ENCODE assay signal across 22 cellular contexts in the genomic region with DNA sequence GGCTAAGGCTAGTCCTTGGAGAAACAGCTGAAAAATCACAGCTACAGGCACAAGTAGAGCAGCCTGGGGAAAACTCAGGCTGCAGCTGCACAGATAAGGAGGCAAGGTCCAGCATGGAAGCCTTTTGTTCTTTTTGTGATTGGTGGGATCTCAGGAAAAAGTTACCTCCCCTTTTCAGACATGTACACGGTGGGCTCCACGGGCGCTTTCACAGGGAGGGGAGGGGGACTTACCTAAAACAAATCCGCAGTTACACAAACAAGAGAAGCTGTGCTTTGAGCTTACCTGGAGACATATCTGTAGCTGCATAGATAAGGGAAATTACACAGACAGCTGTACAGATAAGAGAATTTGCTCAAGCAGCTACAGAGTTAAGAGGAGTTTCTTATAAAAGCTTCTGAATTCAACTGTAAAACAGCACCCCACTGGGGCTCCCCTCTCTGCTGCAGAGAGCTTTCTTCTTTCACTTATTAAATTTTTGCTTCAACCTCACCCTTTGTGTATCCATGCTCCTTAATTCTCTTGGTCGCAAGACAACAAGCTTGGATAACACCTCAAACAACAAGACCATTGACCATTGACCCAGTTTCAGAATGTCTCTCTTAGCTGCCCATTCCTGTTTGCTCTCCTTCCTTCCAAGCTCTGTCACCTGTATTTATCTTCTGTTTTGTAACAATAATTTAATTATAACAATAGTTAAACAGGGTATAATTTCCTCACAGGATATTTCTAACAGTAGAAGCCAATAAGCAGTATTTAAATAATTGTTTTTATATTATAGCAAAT. TPM values are rescaled to one million over a fixed set of nuclear protein-coding genes. Genes with fewer than 3 reads are reported as not detected.
DNase-seq lines count a peak whose midpoint lies in the region; ATAC-seq and TF ChIP-seq lines count a peak whose summit lies in the region.
"Had no signal": no experiment of that assay in that cellular context is flagged by ENCODE, and none has a peak within 500 bp of the region (broad histone marks: within the 10 kb centered on the region; RNA-seq: fewer than 3 reads in every experiment).

No MANE protein-coding gene starts in this region.

- H3K4me1 ChIP-seq in HUES64 (ENCODE audit: insufficient read depth, low read length) (peaks cover 33% of the 10 kb centered on the region), aorta (ENCODE audit: control insufficient read depth in 1 of 2, insufficient read depth in 2 of 2, low read length in 2 of 2) (no peaks in the 10 kb centered on the region)
- no peaks in the 10 kb centered on the region for H3K4me1 ChIP-seq in CD8-positive, alpha-beta memory T cell (ENCODE audit: insufficient read depth, low read length)
- H3K4me1 ChIP-seq: parathyroid adenoma had no signal

- H3K27me3 Mint-ChIP-seq in WTC11 (ENCODE audit: low read depth) (no peaks in the 10 kb centered on the region), progenitor cell of endocrine pancreas (no peaks in the 10 kb centered on the region), T-cell (peaks cover 6 to 7% of the 10 kb centered on the region in 2 donors)
- peaks cover 0 to 8% of the 10 kb centered on the region in 2 donors for H3K27me3 Mint-ChIP-seq in CD8-positive, alpha-beta memory T cell

- H3K4me3 Mint-ChIP-seq in WTC11 (peak overlapping the region; percentile 12), progenitor cell of endocrine pancreas (ENCODE audit: low read depth) (peak overlapping the region; percentile 80), T-cell (no peak overlapping the region)
- no peak overlapping the region for H3K4me3 Mint-ChIP-seq in CD8-positive, alpha-beta memory T cell
- H3K4me3 Mint-ChIP-seq: activated CD4-positive, alpha-beta memory T cell treated with anti-CD3 and anti-CD28 coated beads for 36 hours; activated naive CD4-positive, alpha-beta T cell treated with anti-CD3 and anti-CD28 coated beads, Interleukin-2, amount 10 ng/mL, durations not matched to agents 7 days and 5 days; activated T-cell treated with anti-CD3 and anti-CD28 coated beads, Interleukin-2, amount 50 U/mL, for 24 hours had no signal

- H3K36me3 ChIP-seq in HUES64 (ENCODE audit: insufficient read depth, low read length) (peaks cover 3% of the 10 kb centered on the region; the same call in 1 of the 2 replicates), aorta (ENCODE audit: control insufficient read depth in 1 of 2, insufficient read depth in 2 of 2, low read length in 1 of 2) (no peaks in the 10 kb centered on the region)
- H3K36me3 ChIP-seq in CD8-positive, alpha-beta memory T cell (ENCODE audit: insufficient read depth, low read length), result no peaks in the 10 kb centered on the region

- ATAC-seq in WTC11, result peak; percentile 67
- ATAC-seq in left colon, result peak; percentile 89
- no peak for ATAC-seq in T-cell (replicated peaks in 1 of 4)
- no peak for ATAC-seq in aorta (ENCODE audit: low FRiP score)
- ATAC-seq: HCT116 had no signal

- DNase-seq in WTC11 (ENCODE audit: low spot score) (no peak), left colon (no peak), progenitor cell of endocrine pancreas (ENCODE audit: low spot score, unreplicated experiment) (peak; percentile 42), T-cell (no peak), UCSD-AML1 (lab: John Stamatoyannopoulos, UW; ENCODE audit: unreplicated experiment) (no peak), aorta (no peak)
- no peak for DNase-seq in CD8-positive, alpha-beta memory T cell
- DNase-seq: activated CD4-positive, alpha-beta memory T cell treated with anti-CD3 and anti-CD28 coated beads for 36 hours; activated naive CD4-positive, alpha-beta T cell treated with anti-CD3 and anti-CD28 coated beads, Interleukin-2, amount 10 ng/mL, durations not matched to agents 7 days and 5 days; activated T-cell treated with anti-CD3 and anti-CD28 coated beads, Interleukin-2, amount 50 U/mL, for 24 hours; foreskin fibroblast; left cardiac atrium; NCI-H1105; stimulated activated CD4-positive, alpha-beta T cell treated with anti-CD3 and anti-CD28 coated beads, Interleukin-2, amount 100 ng/mL, for 48 hours had no signal

- no peaks in the 10 kb centered on the region for H3K27me3 ChIP-seq in HUES64 (ENCODE audit: insufficient read depth, low read length)
- no peaks in the 10 kb centered on the region for H3K27me3 ChIP-seq in CD8-positive, alpha-beta memory T cell (ENCODE audit: insufficient read depth, low read length, poor library complexity, severe bottlenecking)
- no peaks in the 10 kb centered on the region for H3K27me3 ChIP-seq in aorta (ENCODE audit: control insufficient read depth in 1 of 2, insufficient read depth in 2 of 2, low read length in 1 of 2)

- H3K27ac ChIP-seq in HUES64 (ENCODE audit: low read depth, low read length) (peak overlapping the region; percentile 42), aorta (ENCODE audit: low read depth in 1 of 2, low read length in 2 of 2) (no peak overlapping the region)
- no peak overlapping the region for H3K27ac ChIP-seq in CD8-positive, alpha-beta memory T cell (ENCODE audit: low read depth, low read length)
- H3K27ac ChIP-seq: coronary artery, HL-60, KMS-11, parathyroid adenoma, RWPE1 had no signal

- peak overlapping the region; percentile 22 for H3K4me3 ChIP-seq in HUES64 (ENCODE audit: low read length)
- H3K4me3 ChIP-seq in CD8-positive, alpha-beta memory T cell (ENCODE audit: low read length), result no peak overlapping the region
- H3K4me3 ChIP-seq in aorta (ENCODE audit: low read length in 2 of 2), result no peak overlapping the region
- H3K4me3 ChIP-seq: coronary artery had no signal

- 34% methylated on average over 4 of the region's 5 CpGs for WGBS in HUES64
- WGBS in aorta, 2 donors, result 38 to 53% methylated on average over 5 of the region's 5 CpGs

- H3K4me1 Mint-ChIP-seq in WTC11 (peaks cover 52% of the 10 kb centered on the region), progenitor cell of endocrine pancreas (ENCODE audit: low read depth) (peaks cover 45% of the 10 kb centered on the region), T-cell (no peaks in the 10 kb centered on the region)
- H3K4me1 Mint-ChIP-seq in CD8-positive, alpha-beta memory T cell, result no peaks in the 10 kb centered on the region

- CTCF ChIA-PET in WTC11 (lab: Charles Lee), result interaction anchor here (0.7 to 2.5 kb wide), 9 partner anchors 10 to 271 kb away, joined by 3 to 26 read pairs (median 4); a partner anchor contains a TSS
- CTCF ChIA-PET in CD8-positive, alpha-beta memory T cell (lab: Charles Lee), result interaction anchor here (1.1 kb wide), 1 partner anchor 8 kb away, joined by 4 read pairs; no protein-coding TSS in a partner anchor
- CTCF ChIA-PET in T-cell (lab: Charles Lee), result interaction anchor here (0.5 to 2.0 kb wide), 11 partner anchors 10 to 616 kb away, joined by 3 to 21 read pairs (median 4); a partner anchor contains a TSS

- H3K9me3 Mint-ChIP-seq in WTC11, result peaks cover 3% of the 10 kb centered on the region; the same call in 1 of the 2 replicates
- no peaks in the 10 kb centered on the region for H3K9me3 Mint-ChIP-seq in progenitor cell of endocrine pancreas (ENCODE audit: low read depth)
- no peaks in the 10 kb centered on the region for H3K9me3 Mint-ChIP-seq in CD8-positive, alpha-beta memory T cell
- no peaks in the 10 kb centered on the region for H3K9me3 Mint-ChIP-seq in T-cell
- H3K9me3 Mint-ChIP-seq: activated CD4-positive, alpha-beta memory T cell treated with anti-CD3 and anti-CD28 coated beads for 36 hours; activated naive CD4-positive, alpha-beta T cell treated with anti-CD3 and anti-CD28 coated beads, Interleukin-2, amount 10 ng/mL, durations not matched to agents 7 days and 5 days; activated T-cell treated with anti-CD3 and anti-CD28 coated beads, Interleukin-2, amount 50 U/mL, for 24 hours had no signal

- H3K36me3 Mint-ChIP-seq in WTC11, result peaks cover 13% of the 10 kb centered on the region
- H3K36me3 Mint-ChIP-seq in progenitor cell of endocrine pancreas (ENCODE audit: insufficient read depth), result peaks cover 4% of the 10 kb centered on the region
- no peaks in the 10 kb centered on the region for H3K36me3 Mint-ChIP-seq in CD8-positive, alpha-beta memory T cell
- H3K36me3 Mint-ChIP-seq in T-cell, result no peaks in the 10 kb centered on the region
- H3K36me3 Mint-ChIP-seq: activated CD4-positive, alpha-beta memory T cell treated with anti-CD3 and anti-CD28 coated beads for 36 hours; activated naive CD4-positive, alpha-beta T cell treated with anti-CD3 and anti-CD28 coated beads, Interleukin-2, amount 10 ng/mL, durations not matched to agents 7 days and 5 days had no signal

- H3K9me3 ChIP-seq in HUES64 (ENCODE audit: insufficient read depth, low read depth, low read length) (peaks cover 5% of the 10 kb centered on the region), aorta (ENCODE audit: control insufficient read depth, low read length) (no peaks in the 10 kb centered on the region)
- no peaks in the 10 kb centered on the region for H3K9me3 ChIP-seq in CD8-positive, alpha-beta memory T cell (ENCODE audit: low read length)

- H3K9ac ChIP-seq in HUES64 (ENCODE audit: low read depth, low read length), result peak overlapping the region; percentile 30; the same call in 1 of the 2 replicates
- H3K9ac ChIP-seq: KMS-11, parathyroid adenoma had no signal

- intact Hi-C loops in left colon (cut with DNase I, micrococcal nuclease) (no loop called here), aorta (cut with DNase I) (no loop called here)

- H3K27ac Mint-ChIP-seq in WTC11 (peak overlapping the region; percentile 88), progenitor cell of endocrine pancreas (peak overlapping the region; percentile 97), T-cell (no peak overlapping the region)
- no peak overlapping the region for H3K27ac Mint-ChIP-seq in CD8-positive, alpha-beta memory T cell
- H3K27ac Mint-ChIP-seq: activated CD4-positive, alpha-beta memory T cell treated with anti-CD3 and anti-CD28 coated beads for 36 hours; activated naive CD4-positive, alpha-beta T cell treated with anti-CD3 and anti-CD28 coated beads, Interleukin-2, amount 10 ng/mL, durations not matched to agents 7 days and 5 days; activated T-cell treated with anti-CD3 and anti-CD28 coated beads, Interleukin-2, amount 50 U/mL, for 24 hours had no signal

- no peak for TF ChIP-seq CTCF in WTC11 (IDR thresholded peaks at IDR 0.05)
- TF ChIP-seq CTCF in progenitor cell of endocrine pancreas (IDR thresholded peaks at IDR 0.05; ENCODE audit: unreplicated experiment), result no peak

- POLR2A ChIA-PET in WTC11 (lab: Charles Lee), result interaction anchor here (0.5 to 1.6 kb wide), 6 partner anchors 8 to 215 kb away, joined by 3 to 7 read pairs (median 4); a partner anchor contains a TSS
- POLR2A ChIA-PET in CD8-positive, alpha-beta memory T cell (lab: Charles Lee), result no interaction called here
- POLR2A ChIA-PET in T-cell (lab: Charles Lee), result interaction anchor here (0.5 to 0.7 kb wide), 4 partner anchors 10 to 219 kb away, joined by 3 to 6 read pairs (median 4); no protein-coding TSS in a partner anchor

RNA-seq across cellular contexts. Expression of a gene that starts 10.9 kb away (rescaled TPM):
- polyA plus RNA-seq in HUES64 (2013, experiment 1 of 2), result 52.1 TPM
- polyA plus RNA-seq in HUES64 (2013, experiment 2 of 2), result 56.7 TPM
- total RNA-seq in WTC11 (2021), result 46.8 to 56.1 TPM (median 54.1 TPM) in 3 replicates
- total RNA-seq in left colon, result 1 to 10 TPM; 4.6 to 4.9 TPM
- total RNA-seq in progenitor cell of endocrine pancreas, result 37.4 and 42.1 TPM in 2 replicates
- 10 to 100 TPM; 17.9 to 18.3 TPM for total RNA-seq in CD8-positive, alpha-beta memory T cell
- 1.7 TPM for polyA plus RNA-seq in CD8-positive, alpha-beta memory T cell
- total RNA-seq in T-cell, result 1 to 10 TPM; 1.3 to 4.6 (median 2.2) TPM
- 10 to 100 TPM; 28.2 to 45.3 TPM for total RNA-seq in aorta
- polyA plus RNA-seq in aorta, result 10 to 100 TPM; 15.8 to 31.7 TPM

RNA-seq across cellular contexts. Expression of a gene that starts 28.0 kb away (rescaled TPM):
- 0.15 TPM for polyA plus RNA-seq in HUES64 (2013, experiment 1 of 2)
- 0.51 TPM for polyA plus RNA-seq in HUES64 (2013, experiment 2 of 2)
- total RNA-seq in WTC11 (2021) (1.4 to 3.5 TPM (median 2.5 TPM) in 3 replicates), left colon (under 1 TPM; 0.43 to 0.45 TPM), progenitor cell of endocrine pancreas (1.5 and 2.3 TPM in 2 replicates), T-cell (not detected), aorta (under 1 TPM; 0.29 to 0.81 TPM)
- not detected for total RNA-seq in CD8-positive, alpha-beta memory T cell
- not detected for polyA plus RNA-seq in CD8-positive, alpha-beta memory T cell
- polyA plus RNA-seq in aorta, result not detected
- total RNA-seq: activated CD4-positive, alpha-beta memory T cell treated with anti-CD3 and anti-CD28 coated beads for 36 hours; astrocyte had no signal

Comparison
In these comparisons a context has a peak if more than half of its experiments do, and no peak if none do; other contexts are left out.
1. ATAC-seq: peak in WTC11 (single experiment) and left colon (single experiment); none in T-cell (0 of 4) and aorta (single experiment).
2. H3K27ac Mint-ChIP-seq: peak in WTC11 (single experiment) and progenitor cell of endocrine pancreas (single experiment); none in CD8-positive, alpha-beta memory T cell (0 of 8) and T-cell (0 of 2).
3. H3K4me3 Mint-ChIP-seq: peak in WTC11 (single experiment) and progenitor cell of endocrine pancreas (single experiment); none in CD8-positive, alpha-beta memory T cell (0 of 7) and T-cell (0 of 3).